In the genomic region with DNA sequence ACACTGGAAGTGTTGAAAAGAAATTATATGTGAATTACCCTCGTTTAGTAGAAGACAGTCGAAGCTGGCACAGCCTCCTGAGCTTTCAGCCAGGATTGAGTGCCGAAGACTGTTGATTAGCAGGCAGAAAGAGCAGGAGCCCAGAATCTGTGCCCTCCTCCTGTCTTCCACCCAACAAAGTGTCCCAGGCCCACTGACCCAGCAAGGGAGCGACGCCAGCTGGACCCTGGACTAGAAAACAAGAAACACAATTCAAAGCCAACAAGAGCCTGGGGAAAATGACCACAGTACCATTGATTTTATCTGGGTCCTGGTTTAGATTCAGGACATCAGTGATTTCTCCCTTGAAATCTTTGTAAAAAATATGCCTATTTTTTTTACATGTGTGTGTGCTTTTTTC, we compare ENCODE assay signal across 16 cellular contexts.
DNase-seq lines count a peak whose midpoint lies in the region; ATAC-seq lines count a peak whose summit lies in the region.
"Had no signal": no experiment of that assay in that cellular context is flagged by ENCODE, and none has a peak within 500 bp of the region (broad histone marks: within the 10 kb centered on the region; RNA-seq: fewer than 3 reads in every experiment).

No MANE protein-coding gene starts in this region.

- no peaks in the 10 kb centered on the region for H3K4me1 Mint-ChIP-seq in T-helper 2 cell treated with Interferon-gamma antibody and Interleukin-4, amounts not matched to agents 5 μg/mL and 100 μg/mL, for 36 hours (ENCODE audit: low read depth)

- H3K9me3 Mint-ChIP-seq in T-helper 2 cell treated with Interferon-gamma antibody and Interleukin-4, amounts not matched to agents 5 μg/mL and 100 μg/mL, for 36 hours, result no peaks in the 10 kb centered on the region

- intact Hi-C loops in left ventricle myocardium superior (cut with micrococcal nuclease), result no loop called here

- no peaks in the 10 kb centered on the region for H3K36me3 Mint-ChIP-seq in T-helper 2 cell treated with Interferon-gamma antibody and Interleukin-4, amounts not matched to agents 5 μg/mL and 100 μg/mL, for 36 hours (ENCODE audit: low read depth)
- H3K36me3 Mint-ChIP-seq: activated naive CD8-positive, alpha-beta T cell had no signal

- H3K4me3 Mint-ChIP-seq in T-helper 2 cell treated with Interferon-gamma antibody and Interleukin-4, amounts not matched to agents 5 μg/mL and 100 μg/mL, for 36 hours, result no peak overlapping the region
- H3K4me3 Mint-ChIP-seq: activated naive CD8-positive, alpha-beta T cell had no signal

- ATAC-seq in left ventricle myocardium superior, result peak; percentile 71
- no peak for ATAC-seq in HG02973 (IDR thresholded peaks at IDR 0.05; ENCODE audit: unreplicated experiment)
- ATAC-seq: foreskin keratinocyte had no signal

- H3K27ac ChIP-seq in caudate nucleus (ENCODE audit: low read depth, low read length), result no peak overlapping the region
- H3K27ac ChIP-seq: 22Rv1, foreskin keratinocyte, neutrophil had no signal

- peaks cover 40% of the 10 kb centered on the region for H3K27me3 Mint-ChIP-seq in T-helper 2 cell treated with Interferon-gamma antibody and Interleukin-4, amounts not matched to agents 5 μg/mL and 100 μg/mL, for 36 hours (ENCODE audit: low read depth)

- DNase-seq in DMS 273 (lab: John Stamatoyannopoulos, UW; ENCODE audit: unreplicated experiment) (peak; percentile 10), DMS 273 treated with DMSO at 0.1 percent for 48 hours (lab: John Stamatoyannopoulos, UW) (no peak), caudate nucleus (lab: John Stamatoyannopoulos, UW) (peak in 41 of 61 donors; percentile 1 to 78 (median 29)), left ventricle myocardium superior (peak; percentile 50), putamen (ENCODE audit: low spot score) (peak; percentile 40), KG1 (lab: John Stamatoyannopoulos, UW) (no peak)
- no peak for DNase-seq in T-helper 2 cell treated with Interferon-gamma antibody and Interleukin-4, amounts not matched to agents 5 μg/mL and 100 μg/mL, for 36 hours (ENCODE audit: low spot score)
- DNase-seq: activated CD4-positive, alpha-beta T cell treated with anti-CD3 and anti-CD28 coated beads for 4 hours; AML-193; foreskin keratinocyte; NCI-H524 treated with DMSO at 0.1 percent for 48 hours; uterus had no signal

- H3K27ac Mint-ChIP-seq in T-helper 2 cell treated with Interferon-gamma antibody and Interleukin-4, amounts not matched to agents 5 μg/mL and 100 μg/mL, for 36 hours, result no peak overlapping the region
- H3K27ac Mint-ChIP-seq: activated naive CD8-positive, alpha-beta T cell had no signal

Comparison
In these comparisons a context has a peak if more than half of its experiments do, and no peak if none do; other contexts are left out.
1. DNase-seq: peak in DMS 273 (single experiment), caudate nucleus (41 of 61), left ventricle myocardium superior (single experiment) and putamen (single experiment); none in DMS 273 treated with DMSO at 0.1 percent for 48 hours (single experiment), KG1 (single experiment) and T-helper 2 cell treated with Interferon-gamma antibody and Interleukin-4, amounts not matched to agents 5 μg/mL and 100 μg/mL, for 36 hours (single experiment).